Comparison of ENCODE assay signal across 1 cellular context in genomic region chr6:33199687-33200233, GRCh38.
TF ChIP-seq lines count a peak whose summit lies in the region.

No MANE protein-coding gene starts in this region.

TF ChIP-seq in HEK293, 187 proteins besides CTCF, POLR2A, EP300 and RAD21 (continued from another document and continues in another):
- TF ChIP-seq PRDM4 (tag by site-specific recombination; IDR thresholded peaks at IDR 0.05) (peak; percentile 7; the same call in 1 of the 2 replicates), ZNF341 (tag by site-specific recombination; IDR thresholded peaks at IDR 0.05; ENCODE audit: low read depth) (0 out of 2 replicates have a peak, but pooled peaks have one; percentile 68), KLF10 (tag by site-specific recombination; IDR thresholded peaks at IDR 0.05) (peak; percentile 53; the same call in 1 of the 2 replicates), ZNF701 (tag by site-specific recombination; IDR thresholded peaks at IDR 0.05) (no peak), ZNF354C (tag by site-specific recombination; IDR thresholded peaks at IDR 0.05; ENCODE audit: borderline replicate concordance, low read depth) (no peak), ZNF133 (tag by site-specific recombination; IDR thresholded peaks at IDR 0.05) (no peak), ZNF423 (tag by site-specific recombination; IDR thresholded peaks at IDR 0.05) (peak; percentile 80), KLF7 (tag by site-specific recombination; IDR thresholded peaks at IDR 0.05; ENCODE audit: borderline replicate concordance) (peak; percentile 71; the same call in 1 of the 2 replicates), WT1 (tag by site-specific recombination; IDR thresholded peaks at IDR 0.05) (peak; percentile 73), ZNF621 (tag by site-specific recombination; IDR thresholded peaks at IDR 0.05) (no peak), SP3 (tag by site-specific recombination; IDR thresholded peaks at IDR 0.05) (peak; percentile 93), SP7 (tag by site-specific recombination; IDR thresholded peaks at IDR 0.05) (no peak), ZNF433 (tag by site-specific recombination; IDR thresholded peaks at IDR 0.05; ENCODE audit: low read depth) (no peak), SALL2 (tag by site-specific recombination; IDR thresholded peaks at IDR 0.05; ENCODE audit: borderline replicate concordance) (no peak), ZBTB10 (tag by site-specific recombination; IDR thresholded peaks at IDR 0.05) (no peak), ZNF24 (tag by site-specific recombination; IDR thresholded peaks at IDR 0.05) (no peak), KLF17 (tag by site-specific recombination; IDR thresholded peaks at IDR 0.05) (peak; percentile 85; the same call in 1 of the 2 replicates), FEZF1 (tag by site-specific recombination; IDR thresholded peaks at IDR 0.05) (0 out of 2 replicates have a peak, but pooled peaks have one; percentile 29), ZSCAN4 (tag by site-specific recombination; IDR thresholded peaks at IDR 0.05) (no peak), ZNF530 (tag by site-specific recombination; IDR thresholded peaks at IDR 0.05; ENCODE audit: low read depth) (no peak), ZNF76 (tag by site-specific recombination; IDR thresholded peaks at IDR 0.05; ENCODE audit: borderline replicate concordance, low read depth) (no peak), GLIS2 (tag by site-specific recombination; IDR thresholded peaks at IDR 0.05) (peak; percentile 89), TCF7L2 (IDR thresholded peaks at IDR 0.05; ENCODE audit: borderline replicate concordance, low read depth, low read length) (no peak), ZNF311 (tag by site-specific recombination; IDR thresholded peaks at IDR 0.05; ENCODE audit: borderline replicate concordance) (no peak), ZNF792 (tag by site-specific recombination; IDR thresholded peaks at IDR 0.05) (no peak), ZNF596 (tag by site-specific recombination; IDR thresholded peaks at IDR 0.05) (no peak), KLF9 (tag by site-specific recombination; IDR thresholded peaks at IDR 0.05; ENCODE audit: low read depth) (peak; percentile 79; the same call in 1 of the 2 replicates), ZNF791 (tag by site-specific recombination; IDR thresholded peaks at IDR 0.05) (no peak)
- TF ChIP-seq, protein P1, sequence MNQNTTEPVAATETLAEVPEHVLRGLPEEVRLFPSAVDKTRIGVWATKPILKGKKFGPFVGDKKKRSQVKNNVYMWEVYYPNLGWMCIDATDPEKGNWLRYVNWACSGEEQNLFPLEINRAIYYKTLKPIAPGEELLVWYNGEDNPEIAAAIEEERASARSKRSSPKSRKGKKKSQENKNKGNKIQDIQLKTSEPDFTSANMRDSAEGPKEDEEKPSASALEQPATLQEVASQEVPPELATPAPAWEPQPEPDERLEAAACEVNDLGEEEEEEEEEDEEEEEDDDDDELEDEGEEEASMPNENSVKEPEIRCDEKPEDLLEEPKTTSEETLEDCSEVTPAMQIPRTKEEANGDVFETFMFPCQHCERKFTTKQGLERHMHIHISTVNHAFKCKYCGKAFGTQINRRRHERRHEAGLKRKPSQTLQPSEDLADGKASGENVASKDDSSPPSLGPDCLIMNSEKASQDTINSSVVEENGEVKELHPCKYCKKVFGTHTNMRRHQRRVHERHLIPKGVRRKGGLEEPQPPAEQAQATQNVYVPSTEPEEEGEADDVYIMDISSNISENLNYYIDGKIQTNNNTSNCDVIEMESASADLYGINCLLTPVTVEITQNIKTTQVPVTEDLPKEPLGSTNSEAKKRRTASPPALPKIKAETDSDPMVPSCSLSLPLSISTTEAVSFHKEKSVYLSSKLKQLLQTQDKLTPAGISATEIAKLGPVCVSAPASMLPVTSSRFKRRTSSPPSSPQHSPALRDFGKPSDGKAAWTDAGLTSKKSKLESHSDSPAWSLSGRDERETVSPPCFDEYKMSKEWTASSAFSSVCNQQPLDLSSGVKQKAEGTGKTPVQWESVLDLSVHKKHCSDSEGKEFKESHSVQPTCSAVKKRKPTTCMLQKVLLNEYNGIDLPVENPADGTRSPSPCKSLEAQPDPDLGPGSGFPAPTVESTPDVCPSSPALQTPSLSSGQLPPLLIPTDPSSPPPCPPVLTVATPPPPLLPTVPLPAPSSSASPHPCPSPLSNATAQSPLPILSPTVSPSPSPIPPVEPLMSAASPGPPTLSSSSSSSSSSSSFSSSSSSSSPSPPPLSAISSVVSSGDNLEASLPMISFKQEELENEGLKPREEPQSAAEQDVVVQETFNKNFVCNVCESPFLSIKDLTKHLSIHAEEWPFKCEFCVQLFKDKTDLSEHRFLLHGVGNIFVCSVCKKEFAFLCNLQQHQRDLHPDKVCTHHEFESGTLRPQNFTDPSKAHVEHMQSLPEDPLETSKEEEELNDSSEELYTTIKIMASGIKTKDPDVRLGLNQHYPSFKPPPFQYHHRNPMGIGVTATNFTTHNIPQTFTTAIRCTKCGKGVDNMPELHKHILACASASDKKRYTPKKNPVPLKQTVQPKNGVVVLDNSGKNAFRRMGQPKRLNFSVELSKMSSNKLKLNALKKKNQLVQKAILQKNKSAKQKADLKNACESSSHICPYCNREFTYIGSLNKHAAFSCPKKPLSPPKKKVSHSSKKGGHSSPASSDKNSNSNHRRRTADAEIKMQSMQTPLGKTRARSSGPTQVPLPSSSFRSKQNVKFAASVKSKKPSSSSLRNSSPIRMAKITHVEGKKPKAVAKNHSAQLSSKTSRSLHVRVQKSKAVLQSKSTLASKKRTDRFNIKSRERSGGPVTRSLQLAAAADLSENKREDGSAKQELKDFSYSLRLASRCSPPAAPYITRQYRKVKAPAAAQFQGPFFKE (tag by site-specific recombination; IDR thresholded peaks at IDR 0.05; ENCODE audit: borderline replicate concordance) = no peak
- TF ChIP-seq, protein P2, sequence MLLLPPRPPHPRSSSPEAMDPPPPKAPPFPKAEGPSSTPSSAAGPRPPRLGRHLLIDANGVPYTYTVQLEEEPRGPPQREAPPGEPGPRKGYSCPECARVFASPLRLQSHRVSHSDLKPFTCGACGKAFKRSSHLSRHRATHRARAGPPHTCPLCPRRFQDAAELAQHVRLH (tag by site-specific recombination; IDR thresholded peaks at IDR 0.05) = no peak
- TF ChIP-seq, protein P3, sequence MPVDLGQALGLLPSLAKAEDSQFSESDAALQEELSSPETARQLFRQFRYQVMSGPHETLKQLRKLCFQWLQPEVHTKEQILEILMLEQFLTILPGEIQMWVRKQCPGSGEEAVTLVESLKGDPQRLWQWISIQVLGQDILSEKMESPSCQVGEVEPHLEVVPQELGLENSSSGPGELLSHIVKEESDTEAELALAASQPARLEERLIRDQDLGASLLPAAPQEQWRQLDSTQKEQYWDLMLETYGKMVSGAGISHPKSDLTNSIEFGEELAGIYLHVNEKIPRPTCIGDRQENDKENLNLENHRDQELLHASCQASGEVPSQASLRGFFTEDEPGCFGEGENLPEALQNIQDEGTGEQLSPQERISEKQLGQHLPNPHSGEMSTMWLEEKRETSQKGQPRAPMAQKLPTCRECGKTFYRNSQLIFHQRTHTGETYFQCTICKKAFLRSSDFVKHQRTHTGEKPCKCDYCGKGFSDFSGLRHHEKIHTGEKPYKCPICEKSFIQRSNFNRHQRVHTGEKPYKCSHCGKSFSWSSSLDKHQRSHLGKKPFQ (tag by site-specific recombination; IDR thresholded peaks at IDR 0.05) = no peak
- TF ChIP-seq, protein P4, sequence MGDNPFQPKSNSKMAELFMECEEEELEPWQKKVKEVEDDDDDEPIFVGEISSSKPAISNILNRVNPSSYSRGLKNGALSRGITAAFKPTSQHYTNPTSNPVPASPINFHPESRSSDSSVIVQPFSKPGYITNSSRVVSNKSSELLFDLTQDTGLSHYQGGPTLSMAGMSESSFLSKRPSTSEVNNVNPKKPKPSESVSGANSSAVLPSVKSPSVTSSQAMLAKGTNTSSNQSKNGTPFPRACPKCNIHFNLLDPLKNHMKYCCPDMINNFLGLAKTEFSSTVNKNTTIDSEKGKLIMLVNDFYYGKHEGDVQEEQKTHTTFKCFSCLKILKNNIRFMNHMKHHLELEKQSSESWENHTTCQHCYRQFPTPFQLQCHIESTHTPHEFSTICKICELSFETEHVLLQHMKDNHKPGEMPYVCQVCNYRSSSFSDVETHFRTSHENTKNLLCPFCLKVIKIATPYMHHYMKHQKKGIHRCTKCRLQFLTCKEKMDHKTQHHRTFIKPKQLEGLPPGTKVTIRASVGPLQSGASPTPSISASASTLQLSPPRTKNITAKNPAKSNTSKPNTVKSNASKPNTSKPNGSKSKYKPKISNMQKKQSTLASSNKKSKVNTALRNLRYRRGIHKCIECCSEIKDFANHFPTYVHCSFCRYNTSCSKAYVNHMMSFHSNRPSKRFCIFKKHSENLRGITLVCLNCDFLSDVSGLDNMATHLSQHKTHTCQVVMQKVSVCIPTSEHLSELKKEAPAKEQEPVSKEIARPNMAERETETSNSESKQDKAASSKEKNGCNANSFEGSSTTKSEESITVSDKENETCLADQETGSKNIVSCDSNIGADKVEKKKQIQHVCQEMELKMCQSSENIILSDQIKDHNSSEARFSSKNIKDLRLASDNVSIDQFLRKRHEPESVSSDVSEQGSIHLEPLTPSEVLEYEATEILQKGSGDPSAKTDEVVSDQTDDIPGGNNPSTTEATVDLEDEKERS (tag by site-specific recombination; IDR thresholded peaks at IDR 0.05) = no peak
- TF ChIP-seq, protein P5, sequence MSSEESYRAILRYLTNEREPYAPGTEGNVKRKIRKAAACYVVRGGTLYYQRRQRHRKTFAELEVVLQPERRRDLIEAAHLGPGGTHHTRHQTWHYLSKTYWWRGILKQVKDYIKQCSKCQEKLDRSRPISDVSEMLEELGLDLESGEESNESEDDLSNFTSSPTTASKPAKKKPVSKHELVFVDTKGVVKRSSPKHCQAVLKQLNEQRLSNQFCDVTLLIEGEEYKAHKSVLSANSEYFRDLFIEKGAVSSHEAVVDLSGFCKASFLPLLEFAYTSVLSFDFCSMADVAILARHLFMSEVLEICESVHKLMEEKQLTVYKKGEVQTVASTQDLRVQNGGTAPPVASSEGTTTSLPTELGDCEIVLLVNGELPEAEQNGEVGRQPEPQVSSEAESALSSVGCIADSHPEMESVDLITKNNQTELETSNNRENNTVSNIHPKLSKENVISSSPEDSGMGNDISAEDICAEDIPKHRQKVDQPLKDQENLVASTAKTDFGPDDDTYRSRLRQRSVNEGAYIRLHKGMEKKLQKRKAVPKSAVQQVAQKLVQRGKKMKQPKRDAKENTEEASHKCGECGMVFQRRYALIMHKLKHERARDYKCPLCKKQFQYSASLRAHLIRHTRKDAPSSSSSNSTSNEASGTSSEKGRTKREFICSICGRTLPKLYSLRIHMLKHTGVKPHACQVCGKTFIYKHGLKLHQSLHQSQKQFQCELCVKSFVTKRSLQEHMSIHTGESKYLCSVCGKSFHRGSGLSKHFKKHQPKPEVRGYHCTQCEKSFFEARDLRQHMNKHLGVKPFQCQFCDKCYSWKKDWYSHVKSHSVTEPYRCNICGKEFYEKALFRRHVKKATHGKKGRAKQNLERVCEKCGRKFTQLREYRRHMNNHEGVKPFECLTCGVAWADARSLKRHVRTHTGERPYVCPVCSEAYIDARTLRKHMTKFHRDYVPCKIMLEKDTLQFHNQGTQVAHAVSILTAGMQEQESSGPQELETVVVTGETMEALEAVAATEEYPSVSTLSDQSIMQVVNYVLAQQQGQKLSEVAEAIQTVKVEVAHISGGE (tag by site-specific recombination; conservative IDR thresholded peaks at IDR 0.05; ENCODE audit: low read depth) = peak; percentile 50; the same call in 1 of the 2 replicates
